ENCODE assay signal across 9 cellular contexts in genomic region chr12:122062832-122063690, GRCh38. TPM values are rescaled to one million over a fixed set of nuclear protein-coding genes. Genes with fewer than 3 reads are reported as not detected.
DNase-seq lines count a peak whose midpoint lies in the region; ATAC-seq, FAIRE-seq and TF ChIP-seq lines count a peak whose summit lies in the region.
"Had no signal": no experiment of that assay in that cellular context is flagged by ENCODE, and none has a peak within 500 bp of the region (broad histone marks: within the 10 kb centered on the region; RNA-seq: fewer than 3 reads in every experiment).

No MANE protein-coding gene starts in this region.

- no peak for ATAC-seq in GM21737 (IDR thresholded peaks at IDR 0.05; ENCODE audit: unreplicated experiment)

- no peak for FAIRE-seq in kidney (lab: Jason Lieb, UNC)

- H3K27me3 Mint-ChIP-seq in brain = no peaks in the 10 kb centered on the region

- no peak for TF ChIP-seq POLR2A in stomach (IDR thresholded peaks at IDR 0.05)

- peaks cover 36 to 38% of the 10 kb centered on the region in 2 donors for H3K4me1 ChIP-seq in kidney (ENCODE audit: control insufficient read depth in 1 of 2, insufficient read depth in 1 of 2, low read depth in 1 of 2, low read length in 2 of 2)
- peaks cover 43 to 96% (median 62%) of the 10 kb centered on the region in 4 donors for H3K4me1 ChIP-seq in stomach

- intact Hi-C loops in kidney (cut with DNase I) = loop anchor here (5.0 kb wide), 1 partner anchor 49 kb away; no protein-coding TSS in a partner anchor
- intact Hi-C loops in stomach (cut with DNase I; ENCODE audit: low total_unique reads) = no loop called here

- H3K4me3 Mint-ChIP-seq in brain = peak overlapping the region in 3 of 5 experiments; percentile 19 to 73 (median 32)

- peaks cover 32% of the 10 kb centered on the region for H3K4me1 Mint-ChIP-seq in brain

- DNase-seq in DMS53 treated with DMSO at 0.1 percent for 48 hours (lab: John Stamatoyannopoulos, UW; ENCODE audit: unreplicated experiment) = peak; percentile 77
- DNase-seq in NCI-H2227 treated with DMSO at 0.1 percent for 48 hours (lab: John Stamatoyannopoulos, UW) = peak; percentile 37
- DNase-seq in kidney = peak; percentile 90
- peak; percentile 75 for DNase-seq in stomach
- no peak for DNase-seq in T-helper 1 cell
- no peak for DNase-seq in 8988T

- no peak for TF ChIP-seq EP300 in stomach (IDR thresholded peaks at IDR 0.05)

- TF ChIP-seq CTCF in brain (conservative IDR thresholded peaks at IDR 0.05) (no peak), kidney (IDR thresholded peaks at IDR 0.05; ENCODE audit: borderline replicate concordance, extremely low read depth, insufficient read depth) (no peak), stomach (IDR thresholded peaks at IDR 0.05) (no peak)

- H3K36me3 Mint-ChIP-seq in brain = peaks cover 26% of the 10 kb centered on the region
- H3K36me3 Mint-ChIP-seq: IgD-negative memory B cell had no signal

- H3K9me3 ChIP-seq in kidney (ENCODE audit: control insufficient read depth in 1 of 2, low read length in 2 of 2) (no peaks in the 10 kb centered on the region), stomach (no peaks in the 10 kb centered on the region)

- no peaks in the 10 kb centered on the region for H3K9me3 Mint-ChIP-seq in brain
- H3K9me3 Mint-ChIP-seq: IgD-negative memory B cell had no signal

- peak overlapping the region in 1 of 2 donors; percentile 21 for H3K9ac ChIP-seq in kidney (ENCODE audit: low read length in 2 of 2)

- H3K27ac Mint-ChIP-seq in brain = peak overlapping the region; percentile 69 to 96 (median 90)
- H3K27ac Mint-ChIP-seq: IgD-negative memory B cell had no signal

- no peaks in the 10 kb centered on the region for H3K27me3 ChIP-seq in stomach

- H3K27ac ChIP-seq in kidney (ENCODE audit: low read depth in 2 of 2, low read length in 2 of 2) = peak overlapping the region; percentile 68 to 83
- H3K27ac ChIP-seq in stomach = peak overlapping the region; percentile 74 to 89 (median 86)

- WGBS in stomach, 5 donors = 11 to 15% (median 13%) methylated on average over 19 of the region's 19 CpGs

- H3K36me3 ChIP-seq in kidney (ENCODE audit: control insufficient read depth in 1 of 2, insufficient read depth in 2 of 2, low read length in 2 of 2) (peaks cover 3 to 8% of the 10 kb centered on the region in 2 donors), stomach (peaks cover 0 to 18% (median 13%) of the 10 kb centered on the region in 4 donors)

- H3K4me3 ChIP-seq in kidney (ENCODE audit: low read length in 2 of 2) (peak overlapping the region; percentile 11 to 26), stomach (peak overlapping the region in 3 of 4 donors; percentile 1 to 18 (median 6))

RNA-seq across cellular contexts. Expression of gene MLXIP, which starts 15.5 kb away (rescaled TPM):
- 29.1 TPM for polyA plus RNA-seq in brain (ENCODE audit: insufficient read depth, low read depth, low replicate concordance)
- total RNA-seq in kidney = 67.6 TPM
- 10.9 TPM for polyA plus RNA-seq in kidney (ENCODE audit: insufficient read depth, low read depth, low replicate concordance)
- total RNA-seq in stomach = 100 to 1,000 TPM in 1 of 5 donors, 10 to 100 TPM in 4; 34.5 to 140 (median 37.1) TPM
- 10 to 100 TPM; 12.3 to 28.0 (median 16.6) TPM for polyA plus RNA-seq in stomach

RNA-seq across cellular contexts. Expression of gene BCL7A, which starts 41.4 kb away (rescaled TPM):
- polyA plus RNA-seq in brain (ENCODE audit: insufficient read depth, low read depth, low replicate concordance) (24.1 TPM), kidney (ENCODE audit: insufficient read depth, low read depth, low replicate concordance) (6.8 TPM), stomach (1 to 10 TPM; 1.5 to 3.4 (median 2.6) TPM)
- total RNA-seq in kidney (22.7 TPM), stomach (10 to 100 TPM in 1 of 5 donors, 1 to 10 TPM in 4; 2.0 to 11.6 (median 2.9) TPM)

Comparison
In these comparisons a context has a peak if more than half of its experiments do, and no peak if none do; other contexts are left out.
1. DNase-seq: peak in DMS53 treated with DMSO at 0.1 percent for 48 hours (single experiment), NCI-H2227 treated with DMSO at 0.1 percent for 48 hours (single experiment), kidney (single experiment) and stomach (single experiment); none in T-helper 1 cell (0 of 5) and 8988T (single experiment).